ENCODE assay signal across 25 cellular contexts in genomic region chr15:78192826-78193594, GRCh38. TPM values are rescaled to one million over a fixed set of nuclear protein-coding genes. Genes with fewer than 3 reads are reported as not detected.
"Had no signal": no experiment of that assay in that cellular context is flagged by ENCODE, and none has a peak within 500 bp of the region (broad histone marks: within the 10 kb centered on the region; RNA-seq: fewer than 3 reads in every experiment).

No MANE protein-coding gene starts in this region.

- ATAC-seq: gastroesophageal sphincter; left colon; naive thymus-derived CD8-positive, alpha-beta T cell; WTC11 had no signal

- H3K4me1 Mint-ChIP-seq: WTC11 had no signal

- H3K27ac ChIP-seq: breast epithelium, epithelial cell of prostate, gastroesophageal sphincter, lower lobe of right lung, prostate gland, SJSA1, spleen, suprapubic skin had no signal

- H3K4me3 Mint-ChIP-seq: activated naive CD8-positive, alpha-beta T cell; activated T-helper 1 cell treated with anti-CD3 and anti-CD28 coated beads, Interleukin-12 subunit alpha, Interleukin-12 subunit beta, Interleukin-2, Interleukin-4 antibody, amounts not matched to agents 30 ng/mL and 10 ng/mL and 1 ng/mL, durations not matched to agents 14 hours and 24 hours and 36 hours; naive thymus-derived CD8-positive, alpha-beta T cell; stimulated activated naive CD8-positive, alpha-beta T cell treated with anti-CD3 and anti-CD28 coated beads, Interleukin-15, Interleukin-2, amounts not matched to agents 100 ng/mL and 50 ng/mL, for 24 hours; WTC11 had no signal

- H3K27me3 ChIP-seq: breast epithelium, gastroesophageal sphincter, SJSA1, spleen, suprapubic skin had no signal

- H3K27ac Mint-ChIP-seq: activated naive CD8-positive, alpha-beta T cell; activated T-helper 1 cell treated with anti-CD3 and anti-CD28 coated beads, Interleukin-12 subunit alpha, Interleukin-12 subunit beta, Interleukin-2, Interleukin-4 antibody, amounts not matched to agents 30 ng/mL and 10 ng/mL and 1 ng/mL, durations not matched to agents 14 hours and 24 hours and 36 hours; naive thymus-derived CD8-positive, alpha-beta T cell; stimulated activated naive CD8-positive, alpha-beta T cell treated with anti-CD3 and anti-CD28 coated beads, Interleukin-15, Interleukin-2, amounts not matched to agents 100 ng/mL and 50 ng/mL, for 24 hours; WTC11 had no signal

- H3K27me3 Mint-ChIP-seq: activated naive CD8-positive, alpha-beta T cell; naive thymus-derived CD8-positive, alpha-beta T cell; stimulated activated naive CD8-positive, alpha-beta T cell treated with anti-CD3 and anti-CD28 coated beads, Interleukin-15, Interleukin-2, amounts not matched to agents 100 ng/mL and 50 ng/mL, for 24 hours had no signal

- H3K9me3 ChIP-seq: breast epithelium, gastroesophageal sphincter, lower lobe of right lung, prostate gland, suprapubic skin had no signal

- H3K4me3 ChIP-seq: breast epithelium, gastroesophageal sphincter, lower lobe of right lung, prostate gland, SJSA1, spleen, suprapubic skin had no signal

- H3K36me3 ChIP-seq: breast epithelium, gastroesophageal sphincter, lower lobe of right lung, prostate gland, SJSA1, spleen, suprapubic skin had no signal

- H3K4me1 ChIP-seq: breast epithelium, gastroesophageal sphincter, lower lobe of right lung, prostate gland, SJSA1, suprapubic skin had no signal

- H3K36me3 Mint-ChIP-seq: activated naive CD8-positive, alpha-beta T cell; naive thymus-derived CD8-positive, alpha-beta T cell; WTC11 had no signal

- DNase-seq: activated CD4-positive, alpha-beta T cell treated with anti-CD3 and anti-CD28 coated beads for 4 hours; activated CD4-positive, alpha-beta T cell treated with anti-CD3 and anti-CD28 coated beads, Interleukin-2, amount 50 U/mL, for 48 hours; activated naive CD4-positive, alpha-beta T cell; amniotic stem cell; cerebellar nuclear complex; hypothalamus; left colon; lower lobe of right lung; naive thymus-derived CD8-positive, alpha-beta T cell; spleen; stimulated activated CD4-positive, alpha-beta T cell treated with anti-CD3 and anti-CD28 coated beads, Interleukin-4, amount 100 ng/mL, for 24 hours; T-helper 9 cell; trophoblast cell had no signal

RNA-seq across cellular contexts. Expression of gene ACSBG1, which starts 41.4 kb away (rescaled TPM):
- total RNA-seq: naive thymus-derived CD8-positive, alpha-beta T cell; osteocyte; SJSA1; T-helper 1 cell treated with Interleukin-12 subunit alpha and Interleukin-12 subunit beta and Interleukin-4 antibody, amounts not matched to agents 30 ng/mL and 1 ng/mL, for 36 hours had no signal
